ENCODE assay signal across 8 cellular contexts in the genomic region with DNA sequence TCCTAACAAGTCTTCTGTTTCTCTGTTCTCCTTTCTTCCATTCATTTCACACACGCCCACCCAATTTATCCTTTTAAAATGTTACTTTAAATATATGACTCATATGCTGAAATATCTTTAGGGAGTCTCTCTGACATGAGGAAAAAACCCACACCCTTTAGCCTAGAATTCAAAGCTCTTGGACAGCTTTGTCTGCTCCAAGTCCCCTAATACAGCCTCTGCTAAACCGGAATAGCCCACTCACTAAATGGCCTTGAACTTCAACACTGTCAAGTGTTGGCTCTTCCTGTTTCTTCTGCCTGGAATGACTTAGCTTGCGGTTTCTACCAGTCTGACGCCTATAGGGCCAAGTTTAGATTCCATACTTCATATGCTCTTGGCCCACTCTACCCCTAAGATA. TPM values are rescaled to one million over a fixed set of nuclear protein-coding genes. Genes with fewer than 3 reads are reported as not detected.
A peak's percentile ranks its signal among the peaks of the same experiment; 100 is the strongest.
DNase-seq lines count a peak whose midpoint lies in the region; ATAC-seq, FAIRE-seq and TF ChIP-seq lines count a peak whose summit lies in the region.

No MANE protein-coding gene starts in this region.

- H2AFZ ChIP-seq in HepG2 (ENCODE audit: low read length) = no peak overlapping the region

- H3K4me1 ChIP-seq in HepG2 (ENCODE audit: insufficient read depth, low read length) = peaks cover 14% of the 10 kb centered on the region
- no peaks in the 10 kb centered on the region for H3K4me1 ChIP-seq in mucosa of descending colon (ENCODE audit: low read depth)

- H4K20me1 ChIP-seq in HepG2 (ENCODE audit: insufficient read depth, low read length) = no peaks in the 10 kb centered on the region

- no peak overlapping the region for H3K9ac ChIP-seq in HepG2 (ENCODE audit: insufficient read depth, low read depth, low read length)

- in situ Hi-C loops in HepG2 (cut with HindIII; ENCODE audit: extremely low pct_ligation_motif_present, low pct_unique_long_range_greater_than_20kb) = loop anchor here (25.0 kb wide), 1 partner anchor 501 kb away; no protein-coding TSS in a partner anchor

- no peak overlapping the region for H3K27ac ChIP-seq in HepG2 (ENCODE audit: extremely low read length, insufficient read depth, low read length)

- H3K79me2 ChIP-seq in HepG2 (ENCODE audit: insufficient read depth, low read length) = no peaks in the 10 kb centered on the region

- FAIRE-seq in HepG2 (lab: Jason Lieb, UNC) = no peak

- TF ChIP-seq POLR2A in HepG2 (IDR thresholded peaks at IDR 0.05; ENCODE audit: insufficient read depth in 1 of 2, low read depth in 2 of 2, low read length in 2 of 2) = no peak

- POLR2A ChIA-PET in HepG2 (lab: Yijun Ruan, JAX) = no interaction called here

- no peak for TF ChIP-seq RAD21 in HepG2 (CRISPR knock-in tag; IDR thresholded peaks at IDR 0.05)

- H3K4me2 ChIP-seq in HepG2 (ENCODE audit: low read depth, low read length) = no peak overlapping the region

- H3K4me3 ChIP-seq in HepG2 (replicated peaks in 1 of 3; ENCODE audit: insufficient read depth in 1 of 3, low read depth in 2 of 3, low read length in 3 of 3) (no peak overlapping the region), mucosa of descending colon (no peak overlapping the region)

- no peaks in the 10 kb centered on the region for H3K27me3 ChIP-seq in HepG2 (ENCODE audit: control insufficient read depth in 1 of 2, insufficient read depth in 2 of 2, low read length in 2 of 2)

- TF ChIP-seq EP300 in HepG2 (IDR thresholded peaks at IDR 0.05; ENCODE audit: low read depth in 2 of 2, low read length in 2 of 2) (no peak), HepG2 (CRISPR knock-in tag; IDR thresholded peaks at IDR 0.05; ENCODE audit: borderline replicate concordance) (no peak)

- CTCF ChIA-PET in HepG2 (lab: Yijun Ruan, JAX; ENCODE audit: low intra/inter-chr PET ratio, low total read pairs) = interaction anchor here (1.1 kb wide), 1 partner anchor 1806 kb away, joined by 3 read pairs; no protein-coding TSS in a partner anchor

- BruUV-seq in HepG2 (replicated peaks; lab: Mats Ljungman, UMichigan) = no TSS peak

- intact Hi-C loops in HepG2 (cut with micrococcal nuclease; ENCODE audit: unreplicated experiment) = no loop called here
- intact Hi-C loops in mucosa of descending colon (cut with DNase I, micrococcal nuclease) = no loop called here

- H3K9me3 ChIP-seq in HepG2 (ENCODE audit: low read length) (no peaks in the 10 kb centered on the region), mucosa of descending colon (no peaks in the 10 kb centered on the region)

- TF ChIP-seq CTCF in HepG2 (CRISPR knock-in tag; IDR thresholded peaks at IDR 0.05) (no peak), mucosa of descending colon (IDR thresholded peaks at IDR 0.05) (no peak)

- ATAC-seq in GM19035 (IDR thresholded peaks at IDR 0.05; ENCODE audit: unreplicated experiment) (peak; percentile 27), HG02981 (IDR thresholded peaks at IDR 0.05; ENCODE audit: unreplicated experiment) (peak; percentile 34), HepG2 (no peak), mucosa of descending colon (no peak)

- DNase-seq in RPMI8226 = peak; percentile 10
- peak; percentile 13 for DNase-seq in HepG2 (ENCODE audit: low spot score)
- no peak for DNase-seq in mucosa of descending colon
- DNase-seq in activated gamma-delta T cell treated with Interleukin-2 at 50 U/mL for 16 hours = no peak
- DNase-seq in stimulated activated CD4-positive, alpha-beta T cell treated with anti-CD3 and anti-CD28 coated beads, Interleukin-4, amount 100 ng/mL, for 1 hour = no peak
- DNase-seq in NCI-H446 treated with DMSO at 0.1 percent for 48 hours (lab: John Stamatoyannopoulos, UW) = no peak

- no peaks in the 10 kb centered on the region for H3K36me3 ChIP-seq in HepG2 (replicated peaks in 1 of 2; ENCODE audit: control insufficient read depth in 1 of 2, insufficient read depth in 2 of 2, low read length in 2 of 2)
- H3K36me3 ChIP-seq in mucosa of descending colon (ENCODE audit: low read depth) = no peaks in the 10 kb centered on the region

- 0% methylated on average over 4 of the region's 4 CpGs for WGBS in HepG2 (ENCODE audit: low lambda C conversion rate)

TF ChIP-seq in HepG2, 621 proteins besides CTCF, POLR2A, EP300 and RAD21:
- TF ChIP-seq GABPA (IDR thresholded peaks at IDR 0.05; ENCODE audit: low read depth, low read length) (no peak), GABPA (CRISPR knock-in tag; IDR thresholded peaks at IDR 0.05; ENCODE audit: low read depth) (peak; percentile 19; the same call in 1 of the 2 replicates), PCBP2 (optimal IDR thresholded peaks at IDR 0.05; ENCODE audit: low read depth, low read length, poor library complexity, severe bottlenecking) (no peak)

RNA-seq across cellular contexts. Expression of gene CD96, which starts 3.3 kb away (rescaled TPM):
- total RNA-seq in HepG2 (2016; rRNA removed; fragmentation: Illumina TruSeq; extraction: Trizol) = not detected in 2 replicates
- total RNA-seq in HepG2 (2016; cell fraction: cytosol; rRNA removed; fragmentation: Illumina TruSeq; extraction: Trizol; ENCODE audit: low read depth) = not detected in 2 replicates
- not detected in 2 replicates for total RNA-seq in HepG2 (2016; cell fraction: insoluble cytoplasmic fraction; rRNA removed; fragmentation: Illumina TruSeq; extraction: Trizol)
- not detected in 2 replicates for total RNA-seq in HepG2 (2016; cell fraction: membrane; rRNA removed; fragmentation: Illumina TruSeq; extraction: Trizol)
- total RNA-seq in HepG2 (2016; cell fraction: nucleus; rRNA removed; fragmentation: Illumina TruSeq; extraction: Trizol) = not detected in 2 replicates
- polyA plus RNA-seq in HepG2 (2011; rRNA removed) = 0.01 TPM in 1 of 2 replicates, not detected in the other
- not detected in 2 replicates for polyA plus RNA-seq in HepG2 (2011; cell fraction: cytosol; rRNA removed)
- 0.05 TPM in 1 of 2 replicates, not detected in the other for polyA plus RNA-seq in HepG2 (2011; cell fraction: nucleus; rRNA removed)
- polyA plus RNA-seq in HepG2 (2012) = not detected in 2 replicates
- polyA plus RNA-seq in HepG2 (2016; cell fraction: cytosol; fragmentation: Illumina TruSeq; extraction: Trizol; ENCODE audit: low read depth) = not detected in 2 replicates
- polyA plus RNA-seq in HepG2 (2016; cell fraction: insoluble cytoplasmic fraction; fragmentation: Illumina TruSeq; extraction: Trizol; ENCODE audit: low read depth) = not detected in 2 replicates
- polyA plus RNA-seq in HepG2 (2016; cell fraction: membrane; fragmentation: Illumina TruSeq; extraction: Trizol; ENCODE audit: low read depth) = not detected in 2 replicates
- not detected in 2 replicates for polyA plus RNA-seq in HepG2 (2016; cell fraction: nucleus; fragmentation: Illumina TruSeq; extraction: Trizol; ENCODE audit: insufficient read depth, low read depth)
- polyA minus RNA-seq in HepG2 (2011; rRNA and poly(A)+ RNA removed; ENCODE audit: low replicate concordance) = not detected in 2 replicates
- polyA minus RNA-seq in HepG2 (2011; cell fraction: cytosol; rRNA and poly(A)+ RNA removed) = not detected in 2 replicates
- polyA minus RNA-seq in HepG2 (2011; cell fraction: nucleus; rRNA and poly(A)+ RNA removed) = not detected in 2 replicates
- total RNA-seq in mucosa of descending colon = 1 to 10 TPM; 4.1 to 6.6 (median 5.4) TPM

RNA-seq across cellular contexts. Expression of gene ZBED2, which starts 56.5 kb away (rescaled TPM):
- total RNA-seq in HepG2 (2016; rRNA removed; fragmentation: Illumina TruSeq; extraction: Trizol) (0.04 TPM in 1 of 2 replicates, not detected in the other), mucosa of descending colon (not detected)
- total RNA-seq in HepG2 (2016; cell fraction: cytosol; rRNA removed; fragmentation: Illumina TruSeq; extraction: Trizol; ENCODE audit: low read depth) = not detected in 2 replicates
- total RNA-seq in HepG2 (2016; cell fraction: insoluble cytoplasmic fraction; rRNA removed; fragmentation: Illumina TruSeq; extraction: Trizol) = not detected in 2 replicates
- not detected in 2 replicates for total RNA-seq in HepG2 (2016; cell fraction: membrane; rRNA removed; fragmentation: Illumina TruSeq; extraction: Trizol)
- total RNA-seq in HepG2 (2016; cell fraction: nucleus; rRNA removed; fragmentation: Illumina TruSeq; extraction: Trizol) = not detected in 2 replicates
- not detected in 2 replicates for polyA plus RNA-seq in HepG2 (2011; rRNA removed)
- polyA plus RNA-seq in HepG2 (2011; cell fraction: cytosol; rRNA removed) = not detected in 2 replicates
- 0.05 TPM in 1 of 2 replicates, not detected in the other for polyA plus RNA-seq in HepG2 (2011; cell fraction: nucleus; rRNA removed)
- not detected in 2 replicates for polyA plus RNA-seq in HepG2 (2012)
- not detected in 2 replicates for polyA plus RNA-seq in HepG2 (2016; cell fraction: cytosol; fragmentation: Illumina TruSeq; extraction: Trizol; ENCODE audit: low read depth)
- polyA plus RNA-seq in HepG2 (2016; cell fraction: insoluble cytoplasmic fraction; fragmentation: Illumina TruSeq; extraction: Trizol; ENCODE audit: low read depth) = not detected in 2 replicates
- polyA plus RNA-seq in HepG2 (2016; cell fraction: membrane; fragmentation: Illumina TruSeq; extraction: Trizol; ENCODE audit: low read depth) = not detected in 2 replicates
- polyA plus RNA-seq in HepG2 (2016; cell fraction: nucleus; fragmentation: Illumina TruSeq; extraction: Trizol; ENCODE audit: insufficient read depth, low read depth) = not detected in 2 replicates
- polyA minus RNA-seq in HepG2 (2011; rRNA and poly(A)+ RNA removed; ENCODE audit: low replicate concordance) = not detected in 2 replicates
- polyA minus RNA-seq in HepG2 (2011; cell fraction: cytosol; rRNA and poly(A)+ RNA removed) = not detected in 2 replicates
- not detected in 2 replicates for polyA minus RNA-seq in HepG2 (2011; cell fraction: nucleus; rRNA and poly(A)+ RNA removed)

Comparison
In these comparisons a context has a peak if more than half of its experiments do, and no peak if none do; other contexts are left out.
1. ATAC-seq: peak in GM19035 (single experiment) and HG02981 (single experiment); none in HepG2 (single experiment) and mucosa of descending colon (single experiment).
2. DNase-seq: peak in RPMI8226 (single experiment) and HepG2 (single experiment); none in mucosa of descending colon (0 of 3), activated gamma-delta T cell treated with Interleukin-2 at 50 U/mL for 16 hours (single experiment), stimulated activated CD4-positive, alpha-beta T cell treated with anti-CD3 and anti-CD28 coated beads, Interleukin-4, amount 100 ng/mL, for 1 hour (single experiment) and NCI-H446 treated with DMSO at 0.1 percent for 48 hours (single experiment).